In the genomic region with DNA sequence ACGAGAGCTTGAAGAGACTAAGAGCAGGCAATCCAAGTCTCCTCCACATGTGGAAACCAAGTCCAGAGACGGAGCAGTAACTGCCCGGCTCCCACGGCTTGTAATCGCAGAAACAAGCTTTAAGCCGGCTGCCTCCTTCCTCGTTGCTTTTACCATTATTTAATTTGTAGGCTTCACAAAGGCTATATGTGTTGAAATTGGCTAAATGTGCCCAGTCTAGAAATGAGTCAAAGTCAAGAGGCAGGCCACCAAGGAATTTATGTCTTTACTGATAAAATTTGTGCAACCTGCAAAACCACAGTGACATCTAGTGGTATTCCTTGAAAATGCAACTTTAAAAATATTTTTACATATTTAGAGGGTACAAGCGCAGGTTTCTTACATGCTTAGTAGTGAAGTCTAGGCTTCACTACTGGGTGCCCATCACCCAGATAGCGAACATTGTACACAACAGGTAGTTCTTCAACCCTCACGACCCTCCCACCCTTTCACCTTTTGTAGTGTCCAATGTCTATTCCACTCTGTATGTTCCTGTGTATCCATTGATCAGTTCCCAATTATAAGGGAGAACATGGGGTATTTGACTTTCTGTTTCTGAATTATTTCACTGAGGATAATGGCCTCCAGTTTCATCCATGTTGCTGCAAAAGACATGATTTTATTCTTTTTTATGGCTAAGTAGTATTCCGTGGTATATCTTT, we compare ENCODE assay signal across 9 cellular contexts. TPM values are rescaled to one million over a fixed set of nuclear protein-coding genes. Genes with fewer than 3 reads are reported as not detected.
DNase-seq lines count a peak whose midpoint lies in the region; ATAC-seq, FAIRE-seq and TF ChIP-seq lines count a peak whose summit lies in the region.
"Had no signal": no experiment of that assay in that cellular context is flagged by ENCODE, and none has a peak within 500 bp of the region (broad histone marks: within the 10 kb centered on the region; RNA-seq: fewer than 3 reads in every experiment).

No MANE protein-coding gene starts in this region.

- no peak overlapping the region for H3K27ac Mint-ChIP-seq in endothelial cell (ENCODE audit: unreplicated experiment)
- no peak overlapping the region for H3K27ac Mint-ChIP-seq in activated T-helper 1 cell treated with anti-CD3 and anti-CD28 coated beads, Interleukin-12 subunit alpha, Interleukin-12 subunit beta, Interleukin-2, Interleukin-4 antibody, amounts not matched to agents 30 ng/mL and 10 ng/mL and 1 ng/mL, durations not matched to agents 14 hours and 24 hours and 36 hours

- peak overlapping the region in 1 of 4 donors; percentile 0 for H3K27ac ChIP-seq in Peyer's patch

- no peaks in the 10 kb centered on the region for H3K4me1 Mint-ChIP-seq in endothelial cell (ENCODE audit: unreplicated experiment)
- no peaks in the 10 kb centered on the region for H3K4me1 Mint-ChIP-seq in activated T-helper 1 cell treated with anti-CD3 and anti-CD28 coated beads, Interleukin-12 subunit alpha, Interleukin-12 subunit beta, Interleukin-2, Interleukin-4 antibody, amounts not matched to agents 30 ng/mL and 10 ng/mL and 1 ng/mL, durations not matched to agents 14 hours and 24 hours and 36 hours (ENCODE audit: low read depth)

- no peak overlapping the region for H3K4me3 ChIP-seq in Peyer's patch
- no peak overlapping the region for H3K4me3 ChIP-seq in mucosa of descending colon
- H3K4me3 ChIP-seq: HAP-1 had no signal

- DNase-seq in GM10248 (ENCODE audit: extremely low spot score) (peak; percentile 41), HS-27A (ENCODE audit: low read depth) (peak; percentile 36), Peyer's patch (no peak), endothelial cell (ENCODE audit: low spot score) (no peak), mucosa of descending colon (peak in 1 of 3 donors; percentile 17)
- no peak for DNase-seq in activated T-helper 1 cell treated with anti-CD3 and anti-CD28 coated beads, Interleukin-12 subunit alpha, Interleukin-12 subunit beta, Interleukin-2, Interleukin-4 antibody, amounts not matched to agents 30 ng/mL and 10 ng/mL and 1 ng/mL, durations not matched to agents 14 hours and 24 hours and 36 hours (ENCODE audit: low spot score)

- H3K9me3 ChIP-seq in Peyer's patch (no peaks in the 10 kb centered on the region), mucosa of descending colon (no peaks in the 10 kb centered on the region)
- H3K9me3 ChIP-seq: HAP-1 had no signal

- no peak for TF ChIP-seq POLR2A in Peyer's patch (IDR thresholded peaks at IDR 0.05)

- POLR2A ChIA-PET in GM10248 (lab: Yijun Ruan, JAX): no interaction called here

- H3K36me3 ChIP-seq in Peyer's patch (no peaks in the 10 kb centered on the region), mucosa of descending colon (ENCODE audit: low read depth) (no peaks in the 10 kb centered on the region)
- H3K36me3 ChIP-seq: HAP-1 had no signal

- H3K4me1 ChIP-seq in Peyer's patch (peaks cover 0 to 4% (median 0%) of the 10 kb centered on the region in 4 donors), mucosa of descending colon (ENCODE audit: low read depth) (no peaks in the 10 kb centered on the region)
- H3K4me1 ChIP-seq: HAP-1 had no signal

- CTCF ChIA-PET in GM10248 (lab: Yijun Ruan, JAX): interaction anchor here (0.7 to 2.5 kb wide), 45 partner anchors 9 to 1389 kb away, joined by 3 to 22 read pairs (median 4); no protein-coding TSS in a partner anchor

- H3K27me3 ChIP-seq in Peyer's patch: no peaks in the 10 kb centered on the region

- no peaks in the 10 kb centered on the region for H3K27me3 Mint-ChIP-seq in endothelial cell (ENCODE audit: unreplicated experiment)
- H3K27me3 Mint-ChIP-seq in activated T-helper 1 cell treated with anti-CD3 and anti-CD28 coated beads, Interleukin-12 subunit alpha, Interleukin-12 subunit beta, Interleukin-2, Interleukin-4 antibody, amounts not matched to agents 30 ng/mL and 10 ng/mL and 1 ng/mL, durations not matched to agents 14 hours and 24 hours and 36 hours (ENCODE audit: insufficient read depth): peaks cover 23% of the 10 kb centered on the region

- peak; percentile 67 for ATAC-seq in mucosa of descending colon
- ATAC-seq in HG03025 (IDR thresholded peaks at IDR 0.05; ENCODE audit: low FRiP score, unreplicated experiment): no peak

- no peaks in the 10 kb centered on the region for H3K9me3 Mint-ChIP-seq in endothelial cell (ENCODE audit: unreplicated experiment)
- H3K9me3 Mint-ChIP-seq in activated T-helper 1 cell treated with anti-CD3 and anti-CD28 coated beads, Interleukin-12 subunit alpha, Interleukin-12 subunit beta, Interleukin-2, Interleukin-4 antibody, amounts not matched to agents 30 ng/mL and 10 ng/mL and 1 ng/mL, durations not matched to agents 14 hours and 24 hours and 36 hours: no peaks in the 10 kb centered on the region

- peak; percentile 60 for TF ChIP-seq CTCF in GM10248 (IDR thresholded peaks at IDR 0.05; ENCODE audit: control extremely low read depth, extremely low read depth, low read depth, missing control alignments)
- TF ChIP-seq CTCF in Peyer's patch (IDR thresholded peaks at IDR 0.05): peak; percentile 62 to 77 (median 70)
- TF ChIP-seq CTCF in endothelial cell (IDR thresholded peaks at IDR 0.05; ENCODE audit: unreplicated experiment): peak; percentile 97
- peak; percentile 64 for TF ChIP-seq CTCF in mucosa of descending colon (IDR thresholded peaks at IDR 0.05)

- peak; percentile 95 for FAIRE-seq in A204.1 (lab: Jason Lieb, UNC)

- H3K4me3 Mint-ChIP-seq in endothelial cell (ENCODE audit: unreplicated experiment): no peak overlapping the region
- no peak overlapping the region for H3K4me3 Mint-ChIP-seq in activated T-helper 1 cell treated with anti-CD3 and anti-CD28 coated beads, Interleukin-12 subunit alpha, Interleukin-12 subunit beta, Interleukin-2, Interleukin-4 antibody, amounts not matched to agents 30 ng/mL and 10 ng/mL and 1 ng/mL, durations not matched to agents 14 hours and 24 hours and 36 hours

- intact Hi-C loops in mucosa of descending colon (cut with DNase I, micrococcal nuclease): loop anchor here in 1 of 2 donors (1.0 kb wide), 1 partner anchor 438 kb away; no protein-coding TSS in a partner anchor
- intact Hi-C loops in activated T-helper 1 cell treated with anti-CD3 and anti-CD28 coated beads, Interleukin-12 subunit alpha, Interleukin-12 subunit beta, Interleukin-2, Interleukin-4 antibody, amounts not matched to agents 30 ng/mL and 10 ng/mL and 1 ng/mL, durations not matched to agents 14 hours and 24 hours and 36 hours (cut with micrococcal nuclease): loop anchor here (1.0 to 2.0 kb wide), 4 partner anchors 26 to 1371 kb away; no protein-coding TSS in a partner anchor

- no peaks in the 10 kb centered on the region for H3K36me3 Mint-ChIP-seq in endothelial cell (ENCODE audit: low read depth, unreplicated experiment)
- H3K36me3 Mint-ChIP-seq in activated T-helper 1 cell treated with anti-CD3 and anti-CD28 coated beads, Interleukin-12 subunit alpha, Interleukin-12 subunit beta, Interleukin-2, Interleukin-4 antibody, amounts not matched to agents 30 ng/mL and 10 ng/mL and 1 ng/mL, durations not matched to agents 14 hours and 24 hours and 36 hours (ENCODE audit: low read depth): no peaks in the 10 kb centered on the region

RNA-seq across cellular contexts. Expression of gene EBF1, which starts 33.5 kb away (rescaled TPM):
- total RNA-seq in Peyer's patch (10 to 100 TPM in 2 of 4 donors, 1 to 10 TPM in 2; 2.8 to 84.2 (median 9.8) TPM), endothelial cell (ENCODE audit: unreplicated experiment) (8.4 TPM), mucosa of descending colon (10 to 100 TPM in 1 of 3 donors, 1 to 10 TPM in 2; 3.8 to 16.6 (median 7.5) TPM)
- total RNA-seq in activated T-helper 1 cell treated with anti-CD3 and anti-CD28 coated beads, Interleukin-12 subunit alpha, Interleukin-12 subunit beta, Interleukin-2, Interleukin-4 antibody, amounts not matched to agents 30 ng/mL and 10 ng/mL and 1 ng/mL, durations not matched to agents 14 hours and 24 hours and 36 hours: not detected in 2 replicates

Comparison
In these comparisons a context has a peak if more than half of its experiments do, and no peak if none do; other contexts are left out.
1. DNase-seq: peak in GM10248 (single experiment) and HS-27A (single experiment); none in Peyer's patch (0 of 3), endothelial cell (single experiment) and activated T-helper 1 cell treated with anti-CD3 and anti-CD28 coated beads, Interleukin-12 subunit alpha, Interleukin-12 subunit beta, Interleukin-2, Interleukin-4 antibody, amounts not matched to agents 30 ng/mL and 10 ng/mL and 1 ng/mL, durations not matched to agents 14 hours and 24 hours and 36 hours (single experiment).
2. Peak in every context shown above with its lines, with median percentiles within 50 percentile points of each other: CTCF ChIP-seq.